ENCODE assay signal across 8 cellular contexts in genomic region chr10:93357680-93358079, GRCh38.
DNase-seq lines count a peak whose midpoint lies in the region; ATAC-seq and TF ChIP-seq lines count a peak whose summit lies in the region.

No MANE protein-coding gene starts in this region.

- intact Hi-C loops in body of pancreas (cut with DNase I): no loop called here

- 5 to 9% methylated on average over 5 of the region's 5 CpGs for WGBS in body of pancreas, 2 donors

- no peak for TF ChIP-seq POLR2A in body of pancreas (IDR thresholded peaks at IDR 0.05)

- in situ Hi-C loops in GM13976 (cut with MboI; ENCODE audit: low sequenced_read_pairs, unreplicated experiment): loop anchor here (10.0 kb wide), 1 partner anchor 283 kb away; the partner anchor contains the start of gene CYP26A1

- H3K4me3 ChIP-seq in BE2C (ENCODE audit: low read depth, low read length): no peak overlapping the region
- H3K4me3 ChIP-seq in body of pancreas: no peak overlapping the region

- H3K9me3 ChIP-seq in BE2C: no peaks in the 10 kb centered on the region
- H3K9me3 ChIP-seq in body of pancreas: no peaks in the 10 kb centered on the region

- TF ChIP-seq CTCF in BE2C (IDR thresholded peaks at IDR 0.05; ENCODE audit: low read depth, low read length) (peak; percentile 62), GM13976 (IDR thresholded peaks at IDR 0.05; ENCODE audit: borderline replicate concordance, control extremely low read depth, extremely low read depth, insufficient read depth, missing control alignments) (peak; percentile 42), body of pancreas (IDR thresholded peaks at IDR 0.05) (peak in 6 of 7 experiments; percentile 19 to 49 (median 34))

- no peaks in the 10 kb centered on the region for H3K4me1 ChIP-seq in BE2C
- H3K4me1 ChIP-seq in body of pancreas: no peaks in the 10 kb centered on the region

- ATAC-seq in body of pancreas (peak; percentile 42), GM21515 (IDR thresholded peaks at IDR 0.05; ENCODE audit: unreplicated experiment) (no peak), HG02885 (IDR thresholded peaks at IDR 0.05; ENCODE audit: poor library complexity, unreplicated experiment) (no peak)

- H3K27me3 ChIP-seq in BE2C: no peaks in the 10 kb centered on the region; the same call in 1 of the 2 replicates
- no peaks in the 10 kb centered on the region for H3K27me3 ChIP-seq in body of pancreas

- no peak overlapping the region for H3K27ac ChIP-seq in body of pancreas

- H3K36me3 ChIP-seq in BE2C: no peaks in the 10 kb centered on the region
- H3K36me3 ChIP-seq in body of pancreas (replicated peaks in 1 of 2; ENCODE audit: insufficient read depth in 1 of 2, low read depth in 2 of 2): no peaks in the 10 kb centered on the region

- DNase-seq in BE2C: peak; percentile 22
- peak; percentile 44 for DNase-seq in GM13976 (ENCODE audit: low spot score)
- peak; percentile 7 to 58 for DNase-seq in NCI-H526 (lab: John Stamatoyannopoulos, UW)
- DNase-seq in body of pancreas: peak in 2 of 4 donors; percentile 15 to 27
- DNase-seq in medulla oblongata (ENCODE audit: extremely low spot score): peak; percentile 47
- DNase-seq in stimulated activated CD4-positive, alpha-beta T cell treated with anti-CD3 and anti-CD28 coated beads, Interleukin-12 subunit alpha, Interleukin-12 subunit beta, amount 100 ng/mL, for 4 hours: no peak
